In the genomic region with DNA sequence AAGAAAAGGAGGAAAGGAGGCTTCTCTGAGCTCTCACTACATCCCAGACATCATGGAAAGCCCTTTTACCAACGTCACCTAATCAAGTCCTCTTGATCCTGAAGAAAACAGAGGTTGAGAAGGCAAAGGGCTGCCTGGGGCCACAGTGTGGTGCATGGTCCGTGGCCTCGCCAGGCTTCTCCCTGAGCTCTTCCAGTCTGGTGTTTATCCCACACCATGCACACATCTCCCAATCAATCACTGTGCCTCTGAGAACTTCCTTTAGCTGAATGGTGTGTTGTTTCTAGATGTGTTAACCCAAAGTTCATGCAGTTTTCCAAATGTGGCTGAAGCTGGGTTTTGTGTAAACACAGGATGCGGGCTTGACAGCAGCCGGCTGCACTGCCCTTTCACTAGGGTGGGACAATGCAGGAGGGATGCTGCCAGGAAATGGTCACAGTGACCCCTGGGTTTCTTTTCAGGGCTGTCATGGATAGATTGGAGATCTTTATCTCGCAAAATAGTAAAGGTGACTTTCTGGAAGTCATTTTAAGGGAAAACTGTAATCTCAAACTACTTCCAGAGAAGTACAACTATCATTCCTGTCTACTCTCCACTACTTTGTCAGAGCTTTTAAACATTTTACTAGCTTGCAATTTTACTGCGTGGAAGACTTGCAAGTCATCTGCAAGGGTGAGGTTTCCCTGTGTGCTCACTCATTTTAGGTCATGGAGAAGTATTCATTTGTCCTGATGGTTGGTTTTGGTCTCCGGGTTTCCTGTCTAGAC, we compare ENCODE assay signal across 1 cellular context.
TF ChIP-seq lines count a peak whose summit lies in the region.

No MANE protein-coding gene starts in this region.

TF ChIP-seq in HepG2, 621 proteins besides CTCF, POLR2A, EP300 and RAD21 (continued from another document and continues in another):
- TF ChIP-seq, protein P1, sequence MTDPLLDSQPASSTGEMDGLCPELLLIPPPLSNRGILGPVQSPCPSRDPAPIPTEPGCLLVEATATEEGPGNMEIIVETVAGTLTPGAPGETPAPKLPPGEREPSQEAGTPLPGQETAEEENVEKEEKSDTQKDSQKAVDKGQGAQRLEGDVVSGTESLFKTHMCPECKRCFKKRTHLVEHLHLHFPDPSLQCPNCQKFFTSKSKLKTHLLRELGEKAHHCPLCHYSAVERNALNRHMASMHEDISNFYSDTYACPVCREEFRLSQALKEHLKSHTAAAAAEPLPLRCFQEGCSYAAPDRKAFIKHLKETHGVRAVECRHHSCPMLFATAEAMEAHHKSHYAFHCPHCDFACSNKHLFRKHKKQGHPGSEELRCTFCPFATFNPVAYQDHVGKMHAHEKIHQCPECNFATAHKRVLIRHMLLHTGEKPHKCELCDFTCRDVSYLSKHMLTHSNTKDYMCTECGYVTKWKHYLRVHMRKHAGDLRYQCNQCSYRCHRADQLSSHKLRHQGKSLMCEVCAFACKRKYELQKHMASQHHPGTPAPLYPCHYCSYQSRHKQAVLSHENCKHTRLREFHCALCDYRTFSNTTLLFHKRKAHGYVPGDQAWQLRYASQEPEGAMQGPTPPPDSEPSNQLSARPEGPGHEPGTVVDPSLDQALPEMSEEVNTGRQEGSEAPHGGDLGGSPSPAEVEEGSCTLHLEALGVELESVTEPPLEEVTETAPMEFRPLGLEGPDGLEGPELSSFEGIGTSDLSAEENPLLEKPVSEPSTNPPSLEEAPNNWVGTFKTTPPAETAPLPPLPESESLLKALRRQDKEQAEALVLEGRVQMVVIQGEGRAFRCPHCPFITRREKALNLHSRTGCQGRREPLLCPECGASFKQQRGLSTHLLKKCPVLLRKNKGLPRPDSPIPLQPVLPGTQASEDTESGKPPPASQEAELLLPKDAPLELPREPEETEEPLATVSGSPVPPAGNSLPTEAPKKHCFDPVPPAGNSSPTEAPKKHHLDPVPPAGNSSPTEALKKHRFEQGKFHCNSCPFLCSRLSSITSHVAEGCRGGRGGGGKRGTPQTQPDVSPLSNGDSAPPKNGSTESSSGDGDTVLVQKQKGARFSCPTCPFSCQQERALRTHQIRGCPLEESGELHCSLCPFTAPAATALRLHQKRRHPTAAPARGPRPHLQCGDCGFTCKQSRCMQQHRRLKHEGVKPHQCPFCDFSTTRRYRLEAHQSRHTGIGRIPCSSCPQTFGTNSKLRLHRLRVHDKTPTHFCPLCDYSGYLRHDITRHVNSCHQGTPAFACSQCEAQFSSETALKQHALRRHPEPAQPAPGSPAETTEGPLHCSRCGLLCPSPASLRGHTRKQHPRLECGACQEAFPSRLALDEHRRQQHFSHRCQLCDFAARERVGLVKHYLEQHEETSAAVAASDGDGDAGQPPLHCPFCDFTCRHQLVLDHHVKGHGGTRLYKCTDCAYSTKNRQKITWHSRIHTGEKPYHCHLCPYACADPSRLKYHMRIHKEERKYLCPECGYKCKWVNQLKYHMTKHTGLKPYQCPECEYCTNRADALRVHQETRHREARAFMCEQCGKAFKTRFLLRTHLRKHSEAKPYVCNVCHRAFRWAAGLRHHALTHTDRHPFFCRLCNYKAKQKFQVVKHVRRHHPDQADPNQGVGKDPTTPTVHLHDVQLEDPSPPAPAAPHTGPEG (CRISPR knock-in tag; IDR thresholded peaks at IDR 0.05) = peak; percentile 79; the same call in 1 of the 2 replicates
- TF ChIP-seq ZNF816 (CRISPR knock-in tag; IDR thresholded peaks at IDR 0.05; ENCODE audit: borderline replicate concordance) (no peak), ASH2L (IDR thresholded peaks at IDR 0.05; ENCODE audit: insufficient read length, low read depth, low read length) (peak; percentile 87), CCDC6 (CRISPR knock-in tag; IDR thresholded peaks at IDR 0.05) (peak; percentile 71; the same call in 1 of the 2 replicates), CHD2 (IDR thresholded peaks at IDR 0.05; ENCODE audit: low read depth, low read length) (no peak), SETDB1 (CRISPR knock-in tag; IDR thresholded peaks at IDR 0.05; ENCODE audit: borderline replicate concordance) (no peak), U2AF2 (IDR thresholded peaks at IDR 0.05; ENCODE audit: low read depth, low read length) (no peak), KAT2B (IDR thresholded peaks at IDR 0.05; ENCODE audit: borderline replicate concordance, low read depth, low read length) (no peak), ZKSCAN5 (CRISPR knock-in tag; IDR thresholded peaks at IDR 0.05) (no peak), EHMT2 (IDR thresholded peaks at IDR 0.05; ENCODE audit: borderline replicate concordance, low read depth, low read length) (peak; percentile 75; the same call in 1 of the 2 replicates), SP1 (IDR thresholded peaks at IDR 0.05) (no peak), SP1 (CRISPR knock-in tag; IDR thresholded peaks at IDR 0.05) (no peak), ATF7-NPFF (CRISPR knock-in tag; IDR thresholded peaks at IDR 0.05; ENCODE audit: low read depth) (no peak; the same call in 1 of the 2 replicates), LCORL (IDR thresholded peaks at IDR 0.05) (peak; percentile 77; the same call in 1 of the 2 replicates), LCORL (CRISPR knock-in tag; IDR thresholded peaks at IDR 0.05) (peak; percentile 100), ZNF224 (CRISPR knock-in tag; IDR thresholded peaks at IDR 0.05) (no peak), RFXANK (CRISPR knock-in tag; IDR thresholded peaks at IDR 0.05) (peak; percentile 84; the same call in 1 of the 2 replicates), RXRA (CRISPR knock-in tag; IDR thresholded peaks at IDR 0.05) (peak; percentile 96)
- TF ChIP-seq, protein P2, sequence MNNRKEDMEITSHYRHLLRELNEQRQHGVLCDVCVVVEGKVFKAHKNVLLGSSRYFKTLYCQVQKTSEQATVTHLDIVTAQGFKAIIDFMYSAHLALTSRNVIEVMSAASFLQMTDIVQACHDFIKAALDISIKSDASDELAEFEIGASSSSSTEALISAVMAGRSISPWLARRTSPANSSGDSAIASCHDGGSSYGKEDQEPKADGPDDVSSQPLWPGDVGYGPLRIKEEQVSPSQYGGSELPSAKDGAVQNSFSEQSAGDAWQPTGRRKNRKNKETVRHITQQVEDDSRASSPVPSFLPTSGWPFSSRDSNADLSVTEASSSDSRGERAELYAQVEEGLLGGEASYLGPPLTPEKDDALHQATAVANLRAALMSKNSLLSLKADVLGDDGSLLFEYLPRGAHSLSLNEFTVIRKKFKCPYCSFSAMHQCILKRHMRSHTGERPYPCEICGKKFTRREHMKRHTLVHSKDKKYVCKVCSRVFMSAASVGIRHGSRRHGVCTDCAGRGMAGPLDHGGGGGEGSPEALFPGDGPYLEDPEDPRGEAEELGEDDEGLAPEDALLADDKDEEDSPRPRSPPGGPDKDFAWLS (CRISPR knock-in tag; IDR thresholded peaks at IDR 0.05; ENCODE audit: borderline replicate concordance) = no peak
- TF ChIP-seq, protein P3, sequence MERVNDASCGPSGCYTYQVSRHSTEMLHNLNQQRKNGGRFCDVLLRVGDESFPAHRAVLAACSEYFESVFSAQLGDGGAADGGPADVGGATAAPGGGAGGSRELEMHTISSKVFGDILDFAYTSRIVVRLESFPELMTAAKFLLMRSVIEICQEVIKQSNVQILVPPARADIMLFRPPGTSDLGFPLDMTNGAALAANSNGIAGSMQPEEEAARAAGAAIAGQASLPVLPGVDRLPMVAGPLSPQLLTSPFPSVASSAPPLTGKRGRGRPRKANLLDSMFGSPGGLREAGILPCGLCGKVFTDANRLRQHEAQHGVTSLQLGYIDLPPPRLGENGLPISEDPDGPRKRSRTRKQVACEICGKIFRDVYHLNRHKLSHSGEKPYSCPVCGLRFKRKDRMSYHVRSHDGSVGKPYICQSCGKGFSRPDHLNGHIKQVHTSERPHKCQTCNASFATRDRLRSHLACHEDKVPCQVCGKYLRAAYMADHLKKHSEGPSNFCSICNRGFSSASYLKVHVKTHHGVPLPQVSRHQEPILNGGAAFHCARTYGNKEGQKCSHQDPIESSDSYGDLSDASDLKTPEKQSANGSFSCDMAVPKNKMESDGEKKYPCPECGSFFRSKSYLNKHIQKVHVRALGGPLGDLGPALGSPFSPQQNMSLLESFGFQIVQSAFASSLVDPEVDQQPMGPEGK (CRISPR knock-in tag; IDR thresholded peaks at IDR 0.05) = peak; percentile 86
- TF ChIP-seq, protein P4, sequence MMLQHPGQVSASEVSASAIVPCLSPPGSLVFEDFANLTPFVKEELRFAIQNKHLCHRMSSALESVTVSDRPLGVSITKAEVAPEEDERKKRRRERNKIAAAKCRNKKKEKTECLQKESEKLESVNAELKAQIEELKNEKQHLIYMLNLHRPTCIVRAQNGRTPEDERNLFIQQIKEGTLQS (CRISPR knock-in tag; IDR thresholded peaks at IDR 0.05) = no peak
- TF ChIP-seq, protein P5, sequence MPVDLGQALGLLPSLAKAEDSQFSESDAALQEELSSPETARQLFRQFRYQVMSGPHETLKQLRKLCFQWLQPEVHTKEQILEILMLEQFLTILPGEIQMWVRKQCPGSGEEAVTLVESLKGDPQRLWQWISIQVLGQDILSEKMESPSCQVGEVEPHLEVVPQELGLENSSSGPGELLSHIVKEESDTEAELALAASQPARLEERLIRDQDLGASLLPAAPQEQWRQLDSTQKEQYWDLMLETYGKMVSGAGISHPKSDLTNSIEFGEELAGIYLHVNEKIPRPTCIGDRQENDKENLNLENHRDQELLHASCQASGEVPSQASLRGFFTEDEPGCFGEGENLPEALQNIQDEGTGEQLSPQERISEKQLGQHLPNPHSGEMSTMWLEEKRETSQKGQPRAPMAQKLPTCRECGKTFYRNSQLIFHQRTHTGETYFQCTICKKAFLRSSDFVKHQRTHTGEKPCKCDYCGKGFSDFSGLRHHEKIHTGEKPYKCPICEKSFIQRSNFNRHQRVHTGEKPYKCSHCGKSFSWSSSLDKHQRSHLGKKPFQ (CRISPR knock-in tag; IDR thresholded peaks at IDR 0.05; ENCODE audit: insufficient replicate concordance) = peak; percentile 72
- TF ChIP-seq, protein P6, sequence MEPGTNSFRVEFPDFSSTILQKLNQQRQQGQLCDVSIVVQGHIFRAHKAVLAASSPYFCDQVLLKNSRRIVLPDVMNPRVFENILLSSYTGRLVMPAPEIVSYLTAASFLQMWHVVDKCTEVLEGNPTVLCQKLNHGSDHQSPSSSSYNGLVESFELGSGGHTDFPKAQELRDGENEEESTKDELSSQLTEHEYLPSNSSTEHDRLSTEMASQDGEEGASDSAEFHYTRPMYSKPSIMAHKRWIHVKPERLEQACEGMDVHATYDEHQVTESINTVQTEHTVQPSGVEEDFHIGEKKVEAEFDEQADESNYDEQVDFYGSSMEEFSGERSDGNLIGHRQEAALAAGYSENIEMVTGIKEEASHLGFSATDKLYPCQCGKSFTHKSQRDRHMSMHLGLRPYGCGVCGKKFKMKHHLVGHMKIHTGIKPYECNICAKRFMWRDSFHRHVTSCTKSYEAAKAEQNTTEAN (CRISPR knock-in tag; conservative IDR thresholded peaks at IDR 0.05) = peak; percentile 92
- TF ChIP-seq, protein P7, sequence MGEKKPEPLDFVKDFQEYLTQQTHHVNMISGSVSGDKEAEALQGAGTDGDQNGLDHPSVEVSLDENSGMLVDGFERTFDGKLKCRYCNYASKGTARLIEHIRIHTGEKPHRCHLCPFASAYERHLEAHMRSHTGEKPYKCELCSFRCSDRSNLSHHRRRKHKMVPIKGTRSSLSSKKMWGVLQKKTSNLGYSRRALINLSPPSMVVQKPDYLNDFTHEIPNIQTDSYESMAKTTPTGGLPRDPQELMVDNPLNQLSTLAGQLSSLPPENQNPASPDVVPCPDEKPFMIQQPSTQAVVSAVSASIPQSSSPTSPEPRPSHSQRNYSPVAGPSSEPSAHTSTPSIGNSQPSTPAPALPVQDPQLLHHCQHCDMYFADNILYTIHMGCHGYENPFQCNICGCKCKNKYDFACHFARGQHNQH (CRISPR knock-in tag; IDR thresholded peaks at IDR 0.05) = peak; percentile 100
- TF ChIP-seq, protein P8, sequence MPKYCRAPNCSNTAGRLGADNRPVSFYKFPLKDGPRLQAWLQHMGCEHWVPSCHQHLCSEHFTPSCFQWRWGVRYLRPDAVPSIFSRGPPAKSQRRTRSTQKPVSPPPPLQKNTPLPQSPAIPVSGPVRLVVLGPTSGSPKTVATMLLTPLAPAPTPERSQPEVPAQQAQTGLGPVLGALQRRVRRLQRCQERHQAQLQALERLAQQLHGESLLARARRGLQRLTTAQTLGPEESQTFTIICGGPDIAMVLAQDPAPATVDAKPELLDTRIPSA (CRISPR knock-in tag; IDR thresholded peaks at IDR 0.05; ENCODE audit: borderline replicate concordance) = no peak
- TF ChIP-seq, protein P9, sequence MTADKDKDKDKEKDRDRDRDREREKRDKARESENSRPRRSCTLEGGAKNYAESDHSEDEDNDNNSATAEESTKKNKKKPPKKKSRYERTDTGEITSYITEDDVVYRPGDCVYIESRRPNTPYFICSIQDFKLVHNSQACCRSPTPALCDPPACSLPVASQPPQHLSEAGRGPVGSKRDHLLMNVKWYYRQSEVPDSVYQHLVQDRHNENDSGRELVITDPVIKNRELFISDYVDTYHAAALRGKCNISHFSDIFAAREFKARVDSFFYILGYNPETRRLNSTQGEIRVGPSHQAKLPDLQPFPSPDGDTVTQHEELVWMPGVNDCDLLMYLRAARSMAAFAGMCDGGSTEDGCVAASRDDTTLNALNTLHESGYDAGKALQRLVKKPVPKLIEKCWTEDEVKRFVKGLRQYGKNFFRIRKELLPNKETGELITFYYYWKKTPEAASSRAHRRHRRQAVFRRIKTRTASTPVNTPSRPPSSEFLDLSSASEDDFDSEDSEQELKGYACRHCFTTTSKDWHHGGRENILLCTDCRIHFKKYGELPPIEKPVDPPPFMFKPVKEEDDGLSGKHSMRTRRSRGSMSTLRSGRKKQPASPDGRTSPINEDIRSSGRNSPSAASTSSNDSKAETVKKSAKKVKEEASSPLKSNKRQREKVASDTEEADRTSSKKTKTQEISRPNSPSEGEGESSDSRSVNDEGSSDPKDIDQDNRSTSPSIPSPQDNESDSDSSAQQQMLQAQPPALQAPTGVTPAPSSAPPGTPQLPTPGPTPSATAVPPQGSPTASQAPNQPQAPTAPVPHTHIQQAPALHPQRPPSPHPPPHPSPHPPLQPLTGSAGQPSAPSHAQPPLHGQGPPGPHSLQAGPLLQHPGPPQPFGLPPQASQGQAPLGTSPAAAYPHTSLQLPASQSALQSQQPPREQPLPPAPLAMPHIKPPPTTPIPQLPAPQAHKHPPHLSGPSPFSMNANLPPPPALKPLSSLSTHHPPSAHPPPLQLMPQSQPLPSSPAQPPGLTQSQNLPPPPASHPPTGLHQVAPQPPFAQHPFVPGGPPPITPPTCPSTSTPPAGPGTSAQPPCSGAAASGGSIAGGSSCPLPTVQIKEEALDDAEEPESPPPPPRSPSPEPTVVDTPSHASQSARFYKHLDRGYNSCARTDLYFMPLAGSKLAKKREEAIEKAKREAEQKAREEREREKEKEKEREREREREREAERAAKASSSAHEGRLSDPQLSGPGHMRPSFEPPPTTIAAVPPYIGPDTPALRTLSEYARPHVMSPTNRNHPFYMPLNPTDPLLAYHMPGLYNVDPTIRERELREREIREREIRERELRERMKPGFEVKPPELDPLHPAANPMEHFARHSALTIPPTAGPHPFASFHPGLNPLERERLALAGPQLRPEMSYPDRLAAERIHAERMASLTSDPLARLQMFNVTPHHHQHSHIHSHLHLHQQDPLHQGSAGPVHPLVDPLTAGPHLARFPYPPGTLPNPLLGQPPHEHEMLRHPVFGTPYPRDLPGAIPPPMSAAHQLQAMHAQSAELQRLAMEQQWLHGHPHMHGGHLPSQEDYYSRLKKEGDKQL (CRISPR knock-in tag; IDR thresholded peaks at IDR 0.05; ENCODE audit: low read depth) = peak; percentile 93
- TF ChIP-seq, protein P10, sequence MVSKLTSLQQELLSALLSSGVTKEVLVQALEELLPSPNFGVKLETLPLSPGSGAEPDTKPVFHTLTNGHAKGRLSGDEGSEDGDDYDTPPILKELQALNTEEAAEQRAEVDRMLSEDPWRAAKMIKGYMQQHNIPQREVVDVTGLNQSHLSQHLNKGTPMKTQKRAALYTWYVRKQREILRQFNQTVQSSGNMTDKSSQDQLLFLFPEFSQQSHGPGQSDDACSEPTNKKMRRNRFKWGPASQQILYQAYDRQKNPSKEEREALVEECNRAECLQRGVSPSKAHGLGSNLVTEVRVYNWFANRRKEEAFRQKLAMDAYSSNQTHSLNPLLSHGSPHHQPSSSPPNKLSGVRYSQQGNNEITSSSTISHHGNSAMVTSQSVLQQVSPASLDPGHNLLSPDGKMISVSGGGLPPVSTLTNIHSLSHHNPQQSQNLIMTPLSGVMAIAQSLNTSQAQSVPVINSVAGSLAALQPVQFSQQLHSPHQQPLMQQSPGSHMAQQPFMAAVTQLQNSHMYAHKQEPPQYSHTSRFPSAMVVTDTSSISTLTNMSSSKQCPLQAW (CRISPR knock-in tag; IDR thresholded peaks at IDR 0.05) = peak; percentile 99
